1 cellular context compared by ENCODE assay signal in the genomic region with DNA sequence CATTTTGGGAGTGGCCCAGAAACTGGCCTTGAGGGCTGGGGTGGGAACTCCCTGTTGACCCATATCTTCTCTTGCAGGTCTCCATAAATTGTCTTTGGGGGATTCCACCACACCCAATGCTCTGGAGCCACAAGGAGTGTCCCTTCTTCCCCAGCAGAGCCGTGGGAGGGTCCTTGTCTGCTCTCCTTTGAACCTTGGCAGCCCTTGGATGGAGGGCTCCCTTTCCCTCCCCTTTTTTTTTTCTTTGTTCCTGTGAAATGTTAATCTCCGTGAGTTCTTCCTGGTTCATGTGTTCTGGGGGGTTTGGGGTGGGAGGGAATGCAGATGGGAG.
TF ChIP-seq lines count a peak whose summit lies in the region.

No MANE protein-coding gene starts in this region.

TF ChIP-seq in A549, 52 proteins besides CTCF, POLR2A, EP300 and RAD21:
- TF ChIP-seq KDM5A (IDR thresholded peaks at IDR 0.05) (no peak), HOXB5 (CRISPR knock-in tag; IDR thresholded peaks at IDR 0.05) (no peak), POLR2AphosphoS2 (conservative IDR thresholded peaks at IDR 0.05; ENCODE audit: low read length) (no peak), FOXS1 (CRISPR knock-in tag; IDR thresholded peaks at IDR 0.05) (no peak)
- TF ChIP-seq, protein P1, sequence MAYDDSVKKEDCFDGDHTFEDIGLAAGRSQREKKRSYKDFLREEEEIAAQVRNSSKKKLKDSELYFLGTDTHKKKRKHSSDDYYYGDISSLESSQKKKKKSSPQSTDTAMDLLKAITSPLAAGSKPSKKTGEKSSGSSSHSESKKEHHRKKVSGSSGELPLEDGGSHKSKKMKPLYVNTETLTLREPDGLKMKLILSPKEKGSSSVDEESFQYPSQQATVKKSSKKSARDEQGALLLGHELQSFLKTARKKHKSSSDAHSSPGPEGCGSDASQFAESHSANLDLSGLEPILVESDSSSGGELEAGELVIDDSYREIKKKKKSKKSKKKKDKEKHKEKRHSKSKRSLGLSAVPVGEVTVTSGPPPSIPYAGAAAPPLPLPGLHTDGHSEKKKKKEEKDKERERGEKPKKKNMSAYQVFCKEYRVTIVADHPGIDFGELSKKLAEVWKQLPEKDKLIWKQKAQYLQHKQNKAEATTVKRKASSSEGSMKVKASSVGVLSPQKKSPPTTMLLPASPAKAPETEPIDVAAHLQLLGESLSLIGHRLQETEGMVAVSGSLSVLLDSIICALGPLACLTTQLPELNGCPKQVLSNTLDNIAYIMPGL (CRISPR knock-in tag; IDR thresholded peaks at IDR 0.05; ENCODE audit: borderline replicate concordance) = no peak
- TF ChIP-seq, protein P2, sequence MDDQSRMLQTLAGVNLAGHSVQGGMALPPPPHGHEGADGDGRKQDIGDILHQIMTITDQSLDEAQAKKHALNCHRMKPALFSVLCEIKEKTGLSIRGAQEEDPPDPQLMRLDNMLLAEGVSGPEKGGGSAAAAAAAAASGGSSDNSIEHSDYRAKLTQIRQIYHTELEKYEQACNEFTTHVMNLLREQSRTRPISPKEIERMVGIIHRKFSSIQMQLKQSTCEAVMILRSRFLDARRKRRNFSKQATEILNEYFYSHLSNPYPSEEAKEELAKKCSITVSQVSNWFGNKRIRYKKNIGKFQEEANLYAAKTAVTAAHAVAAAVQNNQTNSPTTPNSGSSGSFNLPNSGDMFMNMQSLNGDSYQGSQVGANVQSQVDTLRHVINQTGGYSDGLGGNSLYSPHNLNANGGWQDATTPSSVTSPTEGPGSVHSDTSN (IDR thresholded peaks at IDR 0.05) = no peak; the same call in 1 of the 2 replicates
TF ChIP-seq in A549: peak in this region for 0.
